ENCODE assay signal across 6 cellular contexts in genomic region chr5:82022499-82022898, GRCh38.
"Had no signal": no experiment of that assay in that cellular context is flagged by ENCODE, and none has a peak within 500 bp of the region (broad histone marks: within the 10 kb centered on the region; RNA-seq: fewer than 3 reads in every experiment).

No MANE protein-coding gene starts in this region.

- DNase-seq: IMR-90, KBM-7, KG1 had no signal

- H3K4me3 ChIP-seq: K562 had no signal

- H3K27ac ChIP-seq: HL-60, KMS-11 had no signal
